1 cellular context compared by ENCODE assay signal in genomic region chr3:123635717-123636116, GRCh38.
TF ChIP-seq lines count a peak whose summit lies in the region.

No MANE protein-coding gene starts in this region.

TF ChIP-seq in SK-N-SH, 30 proteins besides CTCF, POLR2A, EP300 and RAD21 (continued from another document):
- TF ChIP-seq MEF2A (IDR thresholded peaks at IDR 0.05; ENCODE audit: borderline replicate concordance, low read depth) (no peak), REST (IDR thresholded peaks at IDR 0.05; ENCODE audit: low read depth, low read length) (no peak), JUND (IDR thresholded peaks at IDR 0.05) (no peak)
